In the genomic region with DNA sequence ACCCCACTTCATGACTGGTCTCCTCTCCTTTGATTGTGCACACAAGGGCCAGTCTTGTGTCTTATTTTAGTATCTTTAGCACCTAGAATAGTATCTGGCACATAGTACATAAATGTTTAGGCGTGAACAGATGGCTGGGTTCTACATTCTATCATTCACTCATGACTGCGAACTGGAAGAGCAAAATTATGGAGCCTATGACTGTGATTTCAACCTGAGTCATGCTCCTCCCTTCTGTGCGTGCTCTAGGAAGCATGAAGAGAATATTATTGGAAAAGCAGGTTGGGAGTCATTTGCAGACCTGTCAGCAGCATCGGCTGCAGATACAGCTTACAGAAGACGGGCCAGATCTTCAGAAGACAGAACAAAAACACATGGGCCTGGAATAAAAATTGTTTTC, we compare ENCODE assay signal across 21 cellular contexts.
DNase-seq lines count a peak whose midpoint lies in the region; ATAC-seq and TF ChIP-seq lines count a peak whose summit lies in the region.
"Had no signal": no experiment of that assay in that cellular context is flagged by ENCODE, and none has a peak within 500 bp of the region (broad histone marks: within the 10 kb centered on the region; RNA-seq: fewer than 3 reads in every experiment).

No MANE protein-coding gene starts in this region.

- no peak overlapping the region; the same call in 1 of the 2 replicates for H4K5ac ChIP-seq in IMR-90 (ENCODE audit: low read depth, low read length)

- no peak overlapping the region for H4K91ac ChIP-seq in IMR-90 (ENCODE audit: insufficient read depth, low read depth, low read length)
- H4K91ac ChIP-seq in neuronal stem cell (ENCODE audit: low read depth, low read length, poor library complexity) = no peak overlapping the region

- H3K27me3 ChIP-seq in IMR-90 (ENCODE audit: control insufficient read depth, insufficient read depth, low read length) (no peaks in the 10 kb centered on the region), prostate gland (replicated peaks; ENCODE audit: insufficient read depth) (no peaks in the 10 kb centered on the region), neuronal stem cell (ENCODE audit: control insufficient read depth in 3 of 3, insufficient read depth in 3 of 3, low read depth in 1 of 3, low read length in 3 of 3) (no peaks in the 10 kb centered on the region)
- H3K27me3 ChIP-seq: gastrocnemius medialis, ovary had no signal

- no peak overlapping the region for H2BK15ac ChIP-seq in IMR-90 (ENCODE audit: low read depth, low read length)
- H2BK15ac ChIP-seq in neuronal stem cell (ENCODE audit: low read length) = no peak overlapping the region

- no peak overlapping the region for H2BK20ac ChIP-seq in IMR-90 (ENCODE audit: low read depth, low read length)

- TF ChIP-seq POLR2A in IMR-90 (IDR thresholded peaks at IDR 0.05; ENCODE audit: low read depth, low read length) = no peak
- no peak for TF ChIP-seq POLR2A in prostate gland (IDR thresholded peaks at IDR 0.05)

- no peak for TF ChIP-seq CTCF in IMR-90 (conservative IDR thresholded peaks at IDR 0.05; ENCODE audit: low read depth, low read length)
- no peak for TF ChIP-seq CTCF in fibroblast of mammary gland (conservative IDR thresholded peaks at IDR 0.05; ENCODE audit: control insufficient read depth, insufficient read depth, low read depth, low read length)
- no peak for TF ChIP-seq CTCF in prostate gland (IDR thresholded peaks at IDR 0.05)

- no CpG with 5 or more reads among the region's 5 CpGs for WGBS in IMR-90 (ENCODE audit: extremely low coverage in 2 of 2, insufficient read length in 1 of 2), 2 experiments
- WGBS in prostate gland = 91% methylated on average over 5 of the region's 5 CpGs
- no CpG with 5 or more reads among the region's 5 CpGs for WGBS in neuronal stem cell (ENCODE audit: extremely low coverage in 2 of 2, insufficient read length in 2 of 2, insufficient replicate concordance in 1 of 2), 2 donors

- no peak overlapping the region for H3K56ac ChIP-seq in IMR-90 (ENCODE audit: extremely low read depth, insufficient read depth, low read length)

- 0 out of 2 replicates have a peak overlapping the region, but pooled peaks have one; percentile 15 for H3K14ac ChIP-seq in IMR-90 (replicated peaks; ENCODE audit: low read depth, low read length)
- H3K14ac ChIP-seq in neuronal stem cell (ENCODE audit: low read length) = no peak overlapping the region

- H4K8ac ChIP-seq in IMR-90 (ENCODE audit: low read depth in 2 of 2, low read length in 2 of 2) (no peak overlapping the region), neuronal stem cell (ENCODE audit: low read depth, low read length) (no peak overlapping the region)

- H3K9ac ChIP-seq in IMR-90 (ENCODE audit: low read depth, low read length) (no peak overlapping the region), neuronal stem cell (ENCODE audit: low read depth, low read length, poor library complexity) (no peak overlapping the region)

- dilution Hi-C loops in IMR-90 (cut with HindIII; ENCODE audit: low sequenced_read_pairs, unreplicated experiment) = no loop called here

- no peak for ATAC-seq in IMR-90 (ENCODE audit: low read depth)
- ATAC-seq in GM21381 (IDR thresholded peaks at IDR 0.05; ENCODE audit: unreplicated experiment) = no peak
- ATAC-seq: activated naive CD4-positive, alpha-beta T cell treated with anti-CD3 and anti-CD28 coated beads, Interleukin-2, amount 50 U/mL, for 72 hours; naive thymus-derived CD4-positive, alpha-beta T cell had no signal

- no peak overlapping the region for H3K27ac ChIP-seq in IMR-90 (ENCODE audit: insufficient read depth, low read length)
- H3K27ac ChIP-seq in prostate gland = no peak overlapping the region
- H3K27ac ChIP-seq in neuronal stem cell (replicated peaks; ENCODE audit: low read length) = no peak overlapping the region
- H3K27ac ChIP-seq: ovary had no signal

- H2BK5ac ChIP-seq in IMR-90 (ENCODE audit: low read depth, low read length, poor library complexity, severe bottlenecking) (no peak overlapping the region), neuronal stem cell (ENCODE audit: low read length) (no peak overlapping the region)

- 0 out of 2 replicates have a peak, but pooled peaks cover 2% of the 10 kb centered on the region for H3K9me1 ChIP-seq in IMR-90 (ENCODE audit: insufficient read depth, low read length)

- intact Hi-C loops in IMR-90 (cut with micrococcal nuclease) (no loop called here), prostate gland (cut with DNase I) (no loop called here)

- H2AFZ ChIP-seq in IMR-90 (replicated peaks; ENCODE audit: low read length, poor library complexity) (peak overlapping the region; percentile 21), neuronal stem cell (ENCODE audit: low read length) (no peak overlapping the region)

- no TSS peak for BruUV-seq in IMR-90 (replicated peaks; lab: Mats Ljungman, UMichigan)

- peak; percentile 64 for DNase-seq in DMS 273 (lab: John Stamatoyannopoulos, UW; ENCODE audit: unreplicated experiment)
- DNase-seq in IMR-90 = peak; percentile 39
- DNase-seq in fibroblast of mammary gland (ENCODE audit: low read depth) = peak; percentile 58
- DNase-seq in renal cortical epithelial cell (ENCODE audit: low read depth) = peak; percentile 18
- DNase-seq in prostate gland (ENCODE audit: low spot score) = no peak
- no peak for DNase-seq in mucosa of gallbladder (ENCODE audit: low spot score)
- DNase-seq in neuronal stem cell (ENCODE audit: low spot score) = no peak
- DNase-seq: activated CD4-positive, alpha-beta T cell treated with anti-CD3 and anti-CD28 coated beads for 1 hour; CD4-positive, alpha-beta T cell; DMS153; gastrocnemius medialis; kidney; naive thymus-derived CD4-positive, alpha-beta T cell; NCI-H1930; NCI-H226; OCI-M1; ovary; SHP77 treated with DMSO at 0.1 percent for 48 hours; substantia nigra had no signal

- no peaks in the 10 kb centered on the region for H3K79me1 ChIP-seq in IMR-90 (ENCODE audit: low read depth in 1 of 2, low read length in 2 of 2)
- no peaks in the 10 kb centered on the region for H3K79me1 ChIP-seq in neuronal stem cell (ENCODE audit: low read depth, low read length)

- H3K4me1 ChIP-seq in IMR-90 (ENCODE audit: control insufficient read depth, insufficient read depth, low read length) = peaks cover 5% of the 10 kb centered on the region
- H3K4me1 ChIP-seq in prostate gland (replicated peaks) = no peaks in the 10 kb centered on the region
- H3K4me1 ChIP-seq in neuronal stem cell (ENCODE audit: control insufficient read depth in 2 of 2, insufficient read depth in 1 of 2, low read depth in 1 of 2, low read length in 2 of 2) = peaks cover 0 to 2% of the 10 kb centered on the region in 2 donors

- no peaks in the 10 kb centered on the region for H4K20me1 ChIP-seq in IMR-90 (ENCODE audit: insufficient read depth, low read length)

- H2BK12ac ChIP-seq in neuronal stem cell (ENCODE audit: low read length) = no peak overlapping the region

- H2BK120ac ChIP-seq in IMR-90 (ENCODE audit: low read depth, low read length) = no peak overlapping the region
- H2BK120ac ChIP-seq in neuronal stem cell (ENCODE audit: low read depth, low read length) = no peak overlapping the region

- H3K9me3 ChIP-seq in IMR-90 (ENCODE audit: control insufficient read depth, insufficient read depth, low read length) (no peaks in the 10 kb centered on the region), prostate gland (no peaks in the 10 kb centered on the region), neuronal stem cell (replicated peaks in 1 of 2; ENCODE audit: control insufficient read depth in 2 of 2, insufficient read depth in 1 of 2, low read depth in 1 of 2, low read length in 2 of 2) (no peaks in the 10 kb centered on the region)
- H3K9me3 ChIP-seq: gastrocnemius medialis, ovary had no signal

- no peaks in the 10 kb centered on the region for H3K36me3 ChIP-seq in IMR-90 (ENCODE audit: control insufficient read depth, insufficient read depth, low read length)
- no peaks in the 10 kb centered on the region for H3K36me3 ChIP-seq in prostate gland
- no peaks in the 10 kb centered on the region for H3K36me3 ChIP-seq in neuronal stem cell (replicated peaks in 1 of 2; ENCODE audit: control insufficient read depth in 2 of 2, insufficient read depth in 2 of 2, low read length in 2 of 2)
- H3K36me3 ChIP-seq: gastrocnemius medialis, ovary had no signal

- in situ Hi-C loops in IMR-90 (cut with MboI; ENCODE audit: low sequenced_read_pairs) = no loop called here

- no peak overlapping the region for H3K23ac ChIP-seq in IMR-90 (ENCODE audit: low read depth, low read length)
- H3K23ac ChIP-seq in neuronal stem cell (ENCODE audit: low read depth, low read length, poor library complexity) = no peak overlapping the region

- CTCF ChIA-PET in IMR-90 (lab: Yijun Ruan, JAX) = no interaction called here

- H3K18ac ChIP-seq in IMR-90 (ENCODE audit: low read depth, low read length) (no peak overlapping the region), neuronal stem cell (ENCODE audit: low read length) (no peak overlapping the region)

- H2AK9ac ChIP-seq in IMR-90 (replicated peaks; ENCODE audit: low read depth, low read length, poor library complexity) = no peak overlapping the region

- H2AK5ac ChIP-seq in IMR-90 (ENCODE audit: low read depth, low read length) (no peak overlapping the region), neuronal stem cell (ENCODE audit: low read depth, low read length) (no peak overlapping the region)

- POLR2A ChIA-PET in IMR-90 (lab: Charles Lee; ENCODE audit: unreplicated experiment) = no interaction called here

- no peak overlapping the region for H3K4ac ChIP-seq in IMR-90 (ENCODE audit: low read depth, low read length)
- H3K4ac ChIP-seq in neuronal stem cell (ENCODE audit: low read length) = no peak overlapping the region

- no peak for TF ChIP-seq RAD21 in IMR-90 (IDR thresholded peaks at IDR 0.05; ENCODE audit: low read length)

- H3K4me2 ChIP-seq in IMR-90 (ENCODE audit: low read depth, low read length) = no peak overlapping the region
- H3K4me2 ChIP-seq in neuronal stem cell (ENCODE audit: insufficient read depth, low read length, poor library complexity, severe bottlenecking) = no peak overlapping the region

- H3K4me3 ChIP-seq in IMR-90 (ENCODE audit: insufficient read depth, low read depth, low read length) = no peak overlapping the region
- H3K4me3 ChIP-seq in fibroblast of mammary gland (ENCODE audit: control insufficient read depth, low read depth, low read length) = no peak overlapping the region
- H3K4me3 ChIP-seq in prostate gland = no peak overlapping the region
- no peak overlapping the region for H3K4me3 ChIP-seq in neuronal stem cell (ENCODE audit: low read length in 2 of 2)
- H3K4me3 ChIP-seq: gastrocnemius medialis, ovary had no signal

TF ChIP-seq in IMR-90, 13 proteins besides CTCF, POLR2A, EP300 and RAD21 (continues in another document):
- TF ChIP-seq NFE2L2 (IDR thresholded peaks at IDR 0.05; ENCODE audit: low read depth, low read length) = no peak
- no peak for TF ChIP-seq MAZ (IDR thresholded peaks at IDR 0.05; ENCODE audit: borderline replicate concordance, low read depth, low read length)
- TF ChIP-seq CHD1 (IDR thresholded peaks at IDR 0.05; ENCODE audit: low read depth, low read length) = no peak
- no peak for TF ChIP-seq MXI1 (IDR thresholded peaks at IDR 0.05; ENCODE audit: borderline replicate concordance, low read depth, low read length)
- no peak for TF ChIP-seq BHLHE40 (IDR thresholded peaks at IDR 0.05; ENCODE audit: low read depth, low read length)
- no peak for TF ChIP-seq RCOR1 (IDR thresholded peaks at IDR 0.05; ENCODE audit: insufficient replicate concordance, low read length)
- TF ChIP-seq SMC3 (IDR thresholded peaks at IDR 0.05; ENCODE audit: low read depth, low read length) = no peak
- TF ChIP-seq RFX5 (IDR thresholded peaks at IDR 0.05; ENCODE audit: low read depth, low read length) = no peak

Comparison
In these comparisons a context has a peak if more than half of its experiments do, and no peak if none do; other contexts are left out.
1. DNase-seq: peak in DMS 273 (single experiment), IMR-90 (single experiment), fibroblast of mammary gland (single experiment) and renal cortical epithelial cell (single experiment); none in prostate gland (single experiment), mucosa of gallbladder (single experiment) and neuronal stem cell (single experiment).